In genomic region chr5:176793343-176793699, GRCh38 we compare ENCODE assay signal across 1 cellular context.
TF ChIP-seq lines count a peak whose summit lies in the region.

No MANE protein-coding gene starts in this region.

TF ChIP-seq in GM12878, 131 proteins besides CTCF, POLR2A, EP300 and RAD21 (continued from another document):
- TF ChIP-seq EZH2 (IDR thresholded peaks at IDR 0.05; ENCODE audit: borderline replicate concordance, control insufficient read depth, low read depth, low read length) (no peak), NFIC (IDR thresholded peaks at IDR 0.05; ENCODE audit: low read depth, low read length) (no peak), HDAC6 (IDR thresholded peaks at IDR 0.05; ENCODE audit: unreplicated experiment) (no peak), RBBP5 (conservative IDR thresholded peaks at IDR 0.05) (no peak)
TF ChIP-seq in GM12878: peak in this region for 0.
